Comparison of ENCODE assay signal across 1 cellular context in the genomic region with DNA sequence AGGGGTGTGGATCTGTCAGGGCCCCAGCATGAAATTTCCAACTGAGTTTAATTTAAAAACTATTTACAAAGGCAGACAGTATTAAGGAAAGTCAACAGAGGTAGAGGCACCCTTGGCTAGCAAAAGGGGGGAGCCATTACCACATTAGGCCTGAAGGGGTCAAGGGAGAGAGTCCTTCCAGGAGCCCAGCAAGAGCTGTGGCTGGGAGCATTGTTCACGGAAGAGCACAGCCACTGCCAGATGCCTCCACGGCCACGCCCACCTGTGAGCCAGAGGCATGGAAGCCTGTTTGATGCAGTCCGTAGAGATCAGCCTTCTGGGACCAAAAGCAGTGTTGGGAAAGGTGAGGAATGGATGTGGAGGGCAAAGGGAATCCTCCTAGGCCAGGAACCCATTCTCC.
TF ChIP-seq lines count a peak whose summit lies in the region.

No MANE protein-coding gene starts in this region.

TF ChIP-seq in HepG2, 621 proteins besides CTCF, POLR2A, EP300 and RAD21 (continued from another document):
- TF ChIP-seq, protein P1, sequence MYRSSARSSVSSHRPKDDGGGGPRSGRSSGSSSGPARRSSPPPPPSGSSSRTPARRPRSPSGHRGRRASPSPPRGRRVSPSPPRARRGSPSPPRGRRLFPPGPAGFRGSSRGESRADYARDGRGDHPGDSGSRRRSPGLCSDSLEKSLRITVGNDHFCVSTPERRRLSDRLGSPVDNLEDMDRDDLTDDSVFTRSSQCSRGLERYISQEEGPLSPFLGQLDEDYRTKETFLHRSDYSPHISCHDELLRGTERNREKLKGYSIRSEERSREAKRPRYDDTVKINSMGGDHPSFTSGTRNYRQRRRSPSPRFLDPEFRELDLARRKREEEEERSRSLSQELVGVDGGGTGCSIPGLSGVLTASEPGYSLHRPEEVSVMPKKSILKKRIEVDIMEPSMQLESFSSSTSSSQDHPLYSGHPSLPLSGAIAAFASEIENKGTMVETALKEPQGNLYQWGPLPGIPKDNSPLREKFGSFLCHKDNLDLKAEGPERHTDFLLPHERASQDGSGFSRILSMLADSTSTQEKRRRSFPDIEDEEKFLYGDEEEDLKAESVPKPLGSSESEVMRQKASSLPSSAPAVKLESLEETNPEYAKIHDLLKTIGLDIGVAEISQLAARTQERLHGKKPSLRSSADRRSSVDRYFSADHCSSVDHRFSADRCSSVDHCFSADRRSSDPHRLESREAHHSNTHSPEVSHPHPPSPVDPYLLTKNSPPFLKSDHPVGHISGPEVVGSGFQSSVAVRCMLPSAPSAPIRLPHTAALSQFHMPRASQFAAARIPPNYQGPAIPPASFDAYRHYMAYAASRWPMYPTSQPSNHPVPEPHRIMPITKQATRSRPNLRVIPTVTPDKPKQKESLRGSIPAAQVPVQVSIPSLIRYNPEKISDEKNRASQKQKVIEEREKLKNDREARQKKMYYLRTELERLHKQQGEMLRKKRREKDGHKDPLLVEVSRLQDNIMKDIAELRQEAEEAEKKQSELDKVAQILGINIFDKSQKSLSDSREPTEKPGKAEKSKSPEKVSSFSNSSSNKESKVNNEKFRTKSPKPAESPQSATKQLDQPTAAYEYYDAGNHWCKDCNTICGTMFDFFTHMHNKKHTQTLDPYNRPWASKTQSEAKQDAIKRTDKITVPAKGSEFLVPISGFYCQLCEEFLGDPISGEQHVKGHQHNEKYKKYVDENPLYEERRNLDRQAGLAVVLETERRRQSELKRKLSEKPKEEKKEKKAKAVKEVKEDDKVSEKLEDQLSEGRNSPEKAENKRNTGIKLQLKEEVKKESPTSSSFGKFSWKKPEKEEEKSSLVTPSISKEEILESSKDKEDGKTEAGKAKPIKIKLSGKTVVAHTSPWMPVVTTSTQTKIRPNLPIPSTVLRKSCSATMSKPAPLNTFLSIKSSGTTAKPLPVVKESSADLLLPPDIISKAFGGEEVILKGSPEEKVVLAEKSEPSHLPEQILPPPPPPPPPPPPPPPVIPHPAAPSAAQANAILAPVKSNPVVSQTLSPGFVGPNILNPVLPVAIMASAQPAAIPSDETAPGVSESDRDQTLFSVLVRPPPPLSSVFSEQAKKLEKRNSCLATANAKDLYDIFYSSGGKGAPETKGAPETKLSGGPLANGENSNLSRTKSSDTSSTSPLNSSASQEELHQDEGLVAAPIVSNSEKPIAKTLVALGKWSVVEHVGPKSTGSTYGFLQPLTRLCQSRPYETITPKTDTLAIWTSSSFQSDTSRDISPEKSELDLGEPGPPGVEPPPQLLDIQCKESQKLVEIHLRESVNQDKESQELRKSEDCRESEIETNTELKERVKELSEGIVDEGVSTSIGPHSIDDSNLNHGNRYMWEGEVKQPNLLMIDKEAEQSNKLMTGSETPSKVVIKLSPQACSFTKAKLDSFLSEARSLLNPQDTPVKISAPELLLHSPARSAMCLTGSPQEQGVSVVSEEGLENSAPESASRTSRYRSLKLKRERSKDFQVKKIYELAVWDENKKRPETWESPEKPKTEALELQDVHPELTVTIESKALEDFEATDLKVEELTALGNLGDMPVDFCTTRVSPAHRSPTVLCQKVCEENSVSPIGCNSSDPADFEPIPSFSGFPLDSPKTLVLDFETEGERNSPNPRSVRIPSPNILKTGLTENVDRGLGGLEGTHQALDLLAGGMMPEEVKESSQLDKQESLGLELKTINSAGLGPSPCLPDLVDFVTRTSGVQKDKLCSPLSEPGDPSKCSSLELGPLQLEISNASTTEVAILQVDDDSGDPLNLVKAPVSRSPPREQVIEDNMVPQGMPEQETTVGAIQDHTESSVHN (CRISPR knock-in tag; IDR thresholded peaks at IDR 0.05) = no peak
- no peak for TF ChIP-seq ZNF772 (CRISPR knock-in tag; IDR thresholded peaks at IDR 0.05)
- TF ChIP-seq, protein P2, sequence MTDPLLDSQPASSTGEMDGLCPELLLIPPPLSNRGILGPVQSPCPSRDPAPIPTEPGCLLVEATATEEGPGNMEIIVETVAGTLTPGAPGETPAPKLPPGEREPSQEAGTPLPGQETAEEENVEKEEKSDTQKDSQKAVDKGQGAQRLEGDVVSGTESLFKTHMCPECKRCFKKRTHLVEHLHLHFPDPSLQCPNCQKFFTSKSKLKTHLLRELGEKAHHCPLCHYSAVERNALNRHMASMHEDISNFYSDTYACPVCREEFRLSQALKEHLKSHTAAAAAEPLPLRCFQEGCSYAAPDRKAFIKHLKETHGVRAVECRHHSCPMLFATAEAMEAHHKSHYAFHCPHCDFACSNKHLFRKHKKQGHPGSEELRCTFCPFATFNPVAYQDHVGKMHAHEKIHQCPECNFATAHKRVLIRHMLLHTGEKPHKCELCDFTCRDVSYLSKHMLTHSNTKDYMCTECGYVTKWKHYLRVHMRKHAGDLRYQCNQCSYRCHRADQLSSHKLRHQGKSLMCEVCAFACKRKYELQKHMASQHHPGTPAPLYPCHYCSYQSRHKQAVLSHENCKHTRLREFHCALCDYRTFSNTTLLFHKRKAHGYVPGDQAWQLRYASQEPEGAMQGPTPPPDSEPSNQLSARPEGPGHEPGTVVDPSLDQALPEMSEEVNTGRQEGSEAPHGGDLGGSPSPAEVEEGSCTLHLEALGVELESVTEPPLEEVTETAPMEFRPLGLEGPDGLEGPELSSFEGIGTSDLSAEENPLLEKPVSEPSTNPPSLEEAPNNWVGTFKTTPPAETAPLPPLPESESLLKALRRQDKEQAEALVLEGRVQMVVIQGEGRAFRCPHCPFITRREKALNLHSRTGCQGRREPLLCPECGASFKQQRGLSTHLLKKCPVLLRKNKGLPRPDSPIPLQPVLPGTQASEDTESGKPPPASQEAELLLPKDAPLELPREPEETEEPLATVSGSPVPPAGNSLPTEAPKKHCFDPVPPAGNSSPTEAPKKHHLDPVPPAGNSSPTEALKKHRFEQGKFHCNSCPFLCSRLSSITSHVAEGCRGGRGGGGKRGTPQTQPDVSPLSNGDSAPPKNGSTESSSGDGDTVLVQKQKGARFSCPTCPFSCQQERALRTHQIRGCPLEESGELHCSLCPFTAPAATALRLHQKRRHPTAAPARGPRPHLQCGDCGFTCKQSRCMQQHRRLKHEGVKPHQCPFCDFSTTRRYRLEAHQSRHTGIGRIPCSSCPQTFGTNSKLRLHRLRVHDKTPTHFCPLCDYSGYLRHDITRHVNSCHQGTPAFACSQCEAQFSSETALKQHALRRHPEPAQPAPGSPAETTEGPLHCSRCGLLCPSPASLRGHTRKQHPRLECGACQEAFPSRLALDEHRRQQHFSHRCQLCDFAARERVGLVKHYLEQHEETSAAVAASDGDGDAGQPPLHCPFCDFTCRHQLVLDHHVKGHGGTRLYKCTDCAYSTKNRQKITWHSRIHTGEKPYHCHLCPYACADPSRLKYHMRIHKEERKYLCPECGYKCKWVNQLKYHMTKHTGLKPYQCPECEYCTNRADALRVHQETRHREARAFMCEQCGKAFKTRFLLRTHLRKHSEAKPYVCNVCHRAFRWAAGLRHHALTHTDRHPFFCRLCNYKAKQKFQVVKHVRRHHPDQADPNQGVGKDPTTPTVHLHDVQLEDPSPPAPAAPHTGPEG (CRISPR knock-in tag; IDR thresholded peaks at IDR 0.05) = no peak
- TF ChIP-seq ONECUT2 (CRISPR knock-in tag; IDR thresholded peaks at IDR 0.05) = no peak
- no peak for TF ChIP-seq IKZF1 (IDR thresholded peaks at IDR 0.05)
- TF ChIP-seq FOXM1 (CRISPR knock-in tag; IDR thresholded peaks at IDR 0.05) = no peak
- no peak for TF ChIP-seq POLR2AphosphoS5 (IDR thresholded peaks at IDR 0.05; ENCODE audit: low read depth, low read length)
- no peak for TF ChIP-seq ARID2 (CRISPR knock-in tag; IDR thresholded peaks at IDR 0.05; ENCODE audit: borderline replicate concordance)
- TF ChIP-seq, protein P3, sequence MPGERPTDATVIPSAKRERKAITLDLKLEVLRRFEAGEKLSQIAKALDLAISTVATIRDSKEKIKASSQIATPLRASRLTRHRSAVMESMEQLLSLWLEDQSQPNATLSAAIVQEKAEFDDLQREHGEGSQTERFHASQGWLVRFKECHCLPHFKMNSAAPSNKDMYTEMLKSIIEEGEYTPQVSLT (CRISPR knock-in tag; IDR thresholded peaks at IDR 0.05; ENCODE audit: borderline replicate concordance, low read depth) = no peak
- TF ChIP-seq, protein P4, sequence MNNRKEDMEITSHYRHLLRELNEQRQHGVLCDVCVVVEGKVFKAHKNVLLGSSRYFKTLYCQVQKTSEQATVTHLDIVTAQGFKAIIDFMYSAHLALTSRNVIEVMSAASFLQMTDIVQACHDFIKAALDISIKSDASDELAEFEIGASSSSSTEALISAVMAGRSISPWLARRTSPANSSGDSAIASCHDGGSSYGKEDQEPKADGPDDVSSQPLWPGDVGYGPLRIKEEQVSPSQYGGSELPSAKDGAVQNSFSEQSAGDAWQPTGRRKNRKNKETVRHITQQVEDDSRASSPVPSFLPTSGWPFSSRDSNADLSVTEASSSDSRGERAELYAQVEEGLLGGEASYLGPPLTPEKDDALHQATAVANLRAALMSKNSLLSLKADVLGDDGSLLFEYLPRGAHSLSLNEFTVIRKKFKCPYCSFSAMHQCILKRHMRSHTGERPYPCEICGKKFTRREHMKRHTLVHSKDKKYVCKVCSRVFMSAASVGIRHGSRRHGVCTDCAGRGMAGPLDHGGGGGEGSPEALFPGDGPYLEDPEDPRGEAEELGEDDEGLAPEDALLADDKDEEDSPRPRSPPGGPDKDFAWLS (CRISPR knock-in tag; IDR thresholded peaks at IDR 0.05; ENCODE audit: borderline replicate concordance) = no peak
- TF ChIP-seq SOX5 (CRISPR knock-in tag; IDR thresholded peaks at IDR 0.05; ENCODE audit: borderline replicate concordance) = no peak
TF ChIP-seq in HepG2: peak in this region for 0.
